Comparison of ENCODE assay signal across 21 cellular contexts in the genomic region with DNA sequence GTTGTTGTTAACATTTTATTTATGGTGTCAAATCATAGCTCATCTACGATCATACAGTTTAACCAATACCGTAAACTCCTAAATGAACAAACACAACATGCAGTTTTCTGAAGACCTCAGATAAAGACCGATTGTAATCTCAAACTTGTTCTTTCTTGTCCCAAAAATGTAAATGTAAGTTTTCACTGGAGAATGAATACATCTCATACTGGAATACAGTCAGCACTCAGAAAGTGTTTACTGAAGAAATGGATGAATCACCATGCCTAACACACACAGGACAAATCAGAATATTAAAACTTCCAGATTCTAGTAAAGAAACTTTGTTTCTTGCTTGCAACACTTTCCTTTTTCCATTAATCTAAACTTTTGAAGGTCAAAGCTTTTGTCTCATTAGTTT.
DNase-seq lines count a peak whose midpoint lies in the region; ATAC-seq, FAIRE-seq and TF ChIP-seq lines count a peak whose summit lies in the region.
"Had no signal": no experiment of that assay in that cellular context is flagged by ENCODE, and none has a peak within 500 bp of the region (broad histone marks: within the 10 kb centered on the region; RNA-seq: fewer than 3 reads in every experiment).

No MANE protein-coding gene starts in this region.

- H3K4me3 ChIP-seq in K562 (no peak overlapping the region), fibroblast of the aortic adventitia (ENCODE audit: low read depth, low read length) (no peak overlapping the region)

- no peak overlapping the region for H2AFZ ChIP-seq in K562 (ENCODE audit: low read depth, low read length)

- H3K9me3 ChIP-seq in K562 (replicated peaks; ENCODE audit: control insufficient read depth, insufficient read depth, low read depth, low read length): no peaks in the 10 kb centered on the region
- H3K9me3 ChIP-seq: Caco-2 had no signal

- H4K20me1 ChIP-seq in K562 (replicated peaks; ENCODE audit: control insufficient read depth, insufficient read depth, low read length): no peaks in the 10 kb centered on the region

- TF ChIP-seq RAD21 in K562 (CRISPR knock-in tag; conservative IDR thresholded peaks at IDR 0.05 in 1 of 2, IDR thresholded peaks at IDR 0.05 in 1 of 2): no peak

- BruUV-seq in K562 (replicated peaks; lab: Mats Ljungman, UMichigan): no TSS peak

- H3K9me1 ChIP-seq in K562 (ENCODE audit: control insufficient read depth, insufficient read depth, low read length): no peaks in the 10 kb centered on the region

- no peaks in the 10 kb centered on the region for H3K79me2 ChIP-seq in K562 (ENCODE audit: control insufficient read depth, insufficient read depth, low read length)

- no peak for TF ChIP-seq POLR2A in K562 (conservative IDR thresholded peaks at IDR 0.05)

- no peaks in the 10 kb centered on the region for H3K27me3 ChIP-seq in K562 (ENCODE audit: control insufficient read depth in 2 of 2, insufficient read depth in 2 of 2, low read length in 2 of 2)

- TF ChIP-seq CTCF in RWPE1 (conservative IDR thresholded peaks at IDR 0.05; ENCODE audit: low read depth) (no peak), K562 (IDR thresholded peaks at IDR 0.05 in 2 of 3, conservative IDR thresholded peaks at IDR 0.05 in 1 of 3; ENCODE audit: insufficient read depth in 2 of 3, low read depth in 1 of 3, low read length in 3 of 3) (no peak), fibroblast of the aortic adventitia (IDR thresholded peaks at IDR 0.05; ENCODE audit: insufficient read depth, low read length) (no peak)

- WGBS in K562 (ENCODE audit: insufficient coverage, low coverage, missing lambda C conversion rate): 2% methylated on average over 3 of the region's 3 CpGs

- no peak overlapping the region for H3K27ac ChIP-seq in RWPE1
- no peak overlapping the region for H3K27ac ChIP-seq in K562 (ENCODE audit: extremely low read depth, low read depth, low read length)

- H3K9ac ChIP-seq in K562 (ENCODE audit: insufficient read depth in 1 of 2, low read depth in 2 of 2, low read length in 2 of 2): no peak overlapping the region

- no peak for TF ChIP-seq EP300 in K562 (IDR thresholded peaks at IDR 0.05; ENCODE audit: low read length)

- no peak overlapping the region for H3K4me2 ChIP-seq in K562 (ENCODE audit: insufficient read depth, low read length)

- in situ Hi-C loops in K562 (cut with MboI): no loop called here

- intact Hi-C loops in K562 (cut with micrococcal nuclease): no loop called here

- peak; percentile 48 for FAIRE-seq in K562 (lab: Jason Lieb, UNC)
- FAIRE-seq: GM12892, GM18507, RCC 7860 had no signal

- DNase-seq in RWPE1 (ENCODE audit: low spot score): peak; percentile 17
- no peak for DNase-seq in K562 (ENCODE audit: extremely low read depth in 1 of 4, low spot score in 3 of 4)
- DNase-seq in fibroblast of the aortic adventitia (ENCODE audit: low read depth): peak; percentile 9
- no peak for DNase-seq in NCI-H345 (lab: John Stamatoyannopoulos, UW)
- DNase-seq in activated effector memory CD4-positive, alpha-beta T cell treated with anti-CD3 and anti-CD28 coated beads, Interleukin-2, amount 50 U/mL, for 16 hours: no peak
- no peak for DNase-seq in NCI-H524 treated with DMSO at 0.1 percent for 48 hours (lab: John Stamatoyannopoulos, UW)
- DNase-seq in activated T-cell treated with anti-CD3 and anti-CD28 coated beads, Interleukin-2, amount 50 U/mL, for 48 hours: no peak
- DNase-seq: Caco-2; CD4-positive, CD25-positive, alpha-beta regulatory T cell; Karpas-422; NCI-H1694; NCI-H2081; NCI-H2171 treated with DMSO at 0.1 percent for 48 hours; NCI-H446; NCI-H526 treated with DMSO at 0.1 percent for 48 hours; OCI-M1; Right ventricle myocardium superior had no signal

- POLR2A ChIA-PET in RWPE1 (lab: Yijun Ruan, JAX; ENCODE audit: low non-redundant PET): no interaction called here
- POLR2A ChIA-PET in K562 (lab: Yijun Ruan, JAX): no interaction called here

- H3K4me1 ChIP-seq in K562 (replicated peaks in 1 of 2; ENCODE audit: control insufficient read depth in 2 of 2, insufficient read depth in 2 of 2, low read length in 2 of 2): no peaks in the 10 kb centered on the region
- H3K4me1 ChIP-seq: Caco-2 had no signal

- ATAC-seq in K562: no peak
- ATAC-seq: HCT116 had no signal

- CTCF ChIA-PET in RWPE1 (lab: Yijun Ruan, JAX) (interaction anchor here (0.6 kb wide), 1 partner anchor 1651 kb away, joined by 3 read pairs; no protein-coding TSS in a partner anchor), K562 (lab: Yijun Ruan, JAX; ENCODE audit: low intra/inter-chr PET ratio) (no interaction called here)

- H3K36me3 ChIP-seq in K562 (ENCODE audit: control insufficient read depth, insufficient read depth, low read length): no peaks in the 10 kb centered on the region

TF ChIP-seq in K562, 482 proteins besides CTCF, POLR2A, EP300 and RAD21:
- no peak for TF ChIP-seq POLR2AphosphoS5 (IDR thresholded peaks at IDR 0.05; ENCODE audit: control insufficient read depth, insufficient read depth, low read depth, low read length)
- no peak for TF ChIP-seq PYGO2 (tag; IDR thresholded peaks at IDR 0.05)
- TF ChIP-seq, protein P1, sequence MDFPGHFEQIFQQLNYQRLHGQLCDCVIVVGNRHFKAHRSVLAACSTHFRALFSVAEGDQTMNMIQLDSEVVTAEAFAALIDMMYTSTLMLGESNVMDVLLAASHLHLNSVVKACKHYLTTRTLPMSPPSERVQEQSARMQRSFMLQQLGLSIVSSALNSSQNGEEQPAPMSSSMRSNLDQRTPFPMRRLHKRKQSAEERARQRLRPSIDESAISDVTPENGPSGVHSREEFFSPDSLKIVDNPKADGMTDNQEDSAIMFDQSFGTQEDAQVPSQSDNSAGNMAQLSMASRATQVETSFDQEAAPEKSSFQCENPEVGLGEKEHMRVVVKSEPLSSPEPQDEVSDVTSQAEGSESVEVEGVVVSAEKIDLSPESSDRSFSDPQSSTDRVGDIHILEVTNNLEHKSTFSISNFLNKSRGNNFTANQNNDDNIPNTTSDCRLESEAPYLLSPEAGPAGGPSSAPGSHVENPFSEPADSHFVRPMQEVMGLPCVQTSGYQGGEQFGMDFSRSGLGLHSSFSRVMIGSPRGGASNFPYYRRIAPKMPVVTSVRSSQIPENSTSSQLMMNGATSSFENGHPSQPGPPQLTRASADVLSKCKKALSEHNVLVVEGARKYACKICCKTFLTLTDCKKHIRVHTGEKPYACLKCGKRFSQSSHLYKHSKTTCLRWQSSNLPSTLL (IDR thresholded peaks at IDR 0.05): no peak
- no peak for TF ChIP-seq ZNF830 (CRISPR knock-in tag; IDR thresholded peaks at IDR 0.05)
- TF ChIP-seq ZKSCAN1 (IDR thresholded peaks at IDR 0.05; ENCODE audit: low read depth, low read length): no peak
- TF ChIP-seq ZNF699 (CRISPR knock-in tag; IDR thresholded peaks at IDR 0.05; ENCODE audit: insufficient replicate concordance): no peak
- no peak for TF ChIP-seq PTBP1 (IDR thresholded peaks at IDR 0.05; ENCODE audit: low read depth, low read length)
- no peak for TF ChIP-seq LARP7 (IDR thresholded peaks at IDR 0.05)
- TF ChIP-seq, protein P2, sequence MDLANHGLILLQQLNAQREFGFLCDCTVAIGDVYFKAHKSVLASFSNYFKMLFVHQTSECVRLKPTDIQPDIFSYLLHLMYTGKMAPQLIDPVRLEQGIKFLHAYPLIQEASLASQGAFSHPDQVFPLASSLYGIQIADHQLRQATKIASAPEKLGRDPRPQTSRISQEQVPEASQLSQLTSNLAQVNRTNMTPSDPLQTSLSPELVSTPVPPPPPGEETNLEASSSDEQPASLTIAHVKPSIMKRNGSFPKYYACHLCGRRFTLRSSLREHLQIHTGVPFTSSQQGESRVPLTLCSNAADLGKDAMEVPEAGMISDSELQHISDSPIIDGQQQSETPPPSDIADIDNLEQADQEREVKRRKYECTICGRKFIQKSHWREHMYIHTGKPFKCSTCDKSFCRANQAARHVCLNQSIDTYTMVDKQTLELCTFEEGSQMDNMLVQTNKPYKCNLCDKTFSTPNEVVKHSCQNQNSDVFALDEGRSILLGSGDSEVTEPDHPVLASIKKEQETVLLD (IDR thresholded peaks at IDR 0.05): no peak
- no peak for TF ChIP-seq ZNF644 (tag; IDR thresholded peaks at IDR 0.05; ENCODE audit: low read depth)
- TF ChIP-seq, protein P3, sequence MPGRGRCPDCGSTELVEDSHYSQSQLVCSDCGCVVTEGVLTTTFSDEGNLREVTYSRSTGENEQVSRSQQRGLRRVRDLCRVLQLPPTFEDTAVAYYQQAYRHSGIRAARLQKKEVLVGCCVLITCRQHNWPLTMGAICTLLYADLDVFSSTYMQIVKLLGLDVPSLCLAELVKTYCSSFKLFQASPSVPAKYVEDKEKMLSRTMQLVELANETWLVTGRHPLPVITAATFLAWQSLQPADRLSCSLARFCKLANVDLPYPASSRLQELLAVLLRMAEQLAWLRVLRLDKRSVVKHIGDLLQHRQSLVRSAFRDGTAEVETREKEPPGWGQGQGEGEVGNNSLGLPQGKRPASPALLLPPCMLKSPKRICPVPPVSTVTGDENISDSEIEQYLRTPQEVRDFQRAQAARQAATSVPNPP (IDR thresholded peaks at IDR 0.05; ENCODE audit: borderline replicate concordance, insufficient read depth, insufficient read length): no peak
- TF ChIP-seq ZNF24 (IDR thresholded peaks at IDR 0.05): no peak
TF ChIP-seq in K562: peak in this region for 0.

Comparison
In these comparisons a context has a peak if more than half of its experiments do, and no peak if none do; other contexts are left out.
1. DNase-seq: peak in RWPE1 (single experiment) and fibroblast of the aortic adventitia (single experiment); none in K562 (0 of 4), NCI-H345 (single experiment), activated effector memory CD4-positive, alpha-beta T cell treated with anti-CD3 and anti-CD28 coated beads, Interleukin-2, amount 50 U/mL, for 16 hours (single experiment), NCI-H524 treated with DMSO at 0.1 percent for 48 hours (single experiment) and activated T-cell treated with anti-CD3 and anti-CD28 coated beads, Interleukin-2, amount 50 U/mL, for 48 hours (0 of 2).